9 cellular contexts compared by ENCODE assay signal in the genomic region with DNA sequence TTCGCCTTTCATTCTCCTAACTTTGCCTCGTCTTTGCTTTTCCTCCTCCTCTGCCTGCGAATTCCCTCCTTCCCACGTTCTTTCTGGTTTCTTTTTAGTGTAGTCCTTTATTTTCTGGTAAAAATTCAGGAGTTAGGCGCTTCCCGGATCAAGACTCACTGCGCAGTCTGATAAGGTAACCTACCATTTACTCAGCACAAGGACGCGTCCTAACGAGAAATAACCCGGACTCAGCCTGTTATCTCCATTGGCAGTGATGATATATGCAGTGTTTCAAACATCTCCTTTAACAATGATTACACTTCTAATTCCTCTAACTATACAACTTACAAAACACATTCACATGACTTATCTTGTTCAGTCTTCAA. TPM values are rescaled to one million over a fixed set of nuclear protein-coding genes. Genes with fewer than 3 reads are reported as not detected.
DNase-seq lines count a peak whose midpoint lies in the region; ATAC-seq and TF ChIP-seq lines count a peak whose summit lies in the region.
"Had no signal": no experiment of that assay in that cellular context is flagged by ENCODE, and none has a peak within 500 bp of the region (broad histone marks: within the 10 kb centered on the region; RNA-seq: fewer than 3 reads in every experiment).

No MANE protein-coding gene starts in this region.

- H3K27me3 ChIP-seq in GM23338 (ENCODE audit: insufficient read depth) (peaks cover 32% of the 10 kb centered on the region), hepatocyte (peaks cover 31% of the 10 kb centered on the region), gastrocnemius medialis (no peaks in the 10 kb centered on the region), PC-9 (ENCODE audit: insufficient read depth, low read depth) (no peaks in the 10 kb centered on the region)

- ATAC-seq in GM23338, result peak; percentile 14
- no peak for ATAC-seq in gastrocnemius medialis
- no peak for ATAC-seq in HG02938 (IDR thresholded peaks at IDR 0.05; ENCODE audit: unreplicated experiment)

- TF ChIP-seq CTCF in GM23338 (conservative IDR thresholded peaks at IDR 0.05; ENCODE audit: low read depth in 2 of 2) (no peak), hepatocyte (IDR thresholded peaks at IDR 0.05; ENCODE audit: poor library complexity) (no peak), gastrocnemius medialis (IDR thresholded peaks at IDR 0.05 in 4 of 5, conservative IDR thresholded peaks at IDR 0.05 in 1 of 5) (no peak), PC-9 (conservative IDR thresholded peaks at IDR 0.05) (no peak)

- H4K20me1 ChIP-seq in GM23338 (replicated peaks; ENCODE audit: insufficient read depth), result no peaks in the 10 kb centered on the region
- H4K20me1 ChIP-seq in hepatocyte (ENCODE audit: insufficient read depth, poor library complexity, severe bottlenecking), result no peaks in the 10 kb centered on the region
- no peaks in the 10 kb centered on the region for H4K20me1 ChIP-seq in PC-9 (ENCODE audit: insufficient read depth)

- H3K9me2 ChIP-seq in GM23338 (ENCODE audit: insufficient read depth), result no peaks in the 10 kb centered on the region
- H3K9me2 ChIP-seq in hepatocyte (replicated peaks; ENCODE audit: insufficient read depth), result no peaks in the 10 kb centered on the region
- H3K9me2 ChIP-seq in PC-9 (ENCODE audit: insufficient read depth), result no peaks in the 10 kb centered on the region

- peak overlapping the region; percentile 78 for H3K4me3 Mint-ChIP-seq in GM23338
- H3K4me3 Mint-ChIP-seq in activated naive CD8-positive, alpha-beta T cell treated with anti-CD3 and anti-CD28 coated beads for 36 hours, result peak overlapping the region; percentile 71

- DNase-seq in GM23338 (ENCODE audit: low spot score) (no peak), hepatocyte (ENCODE audit: low spot score) (no peak), gastrocnemius medialis (no peak), PC-9 (no peak), germinal center (ENCODE audit: low spot score) (no peak), NCI-H510A treated with DMSO at 0.1 percent for 48 hours (lab: John Stamatoyannopoulos, UW) (no peak)
- DNase-seq in activated naive CD8-positive, alpha-beta T cell treated with anti-CD3 and anti-CD28 coated beads for 36 hours, result no peak
- DNase-seq: amniotic stem cell had no signal

- no TSS peak for BruUV-seq in PC-9 (replicated peaks; lab: Mats Ljungman, UMichigan)

- H3K27ac Mint-ChIP-seq in GM23338, result no peak overlapping the region
- H3K27ac Mint-ChIP-seq in activated naive CD8-positive, alpha-beta T cell treated with anti-CD3 and anti-CD28 coated beads for 36 hours, result no peak overlapping the region

- H3K9me3 ChIP-seq in hepatocyte (ENCODE audit: low read depth) (no peaks in the 10 kb centered on the region), gastrocnemius medialis (no peaks in the 10 kb centered on the region), PC-9 (ENCODE audit: insufficient read depth, low read depth) (no peaks in the 10 kb centered on the region)

- H2AFZ ChIP-seq in GM23338 (peak overlapping the region; percentile 100), hepatocyte (peak overlapping the region; percentile 79), PC-9 (no peak overlapping the region)

- POLR2A ChIA-PET in PC-9 (lab: Charles Lee; ENCODE audit: unreplicated experiment), result no interaction called here

- H3K4me3 ChIP-seq in GM23338, result peak overlapping the region; percentile 91
- H3K4me3 ChIP-seq in hepatocyte, result peak overlapping the region; percentile 64
- peak overlapping the region; percentile 56 to 63 (median 60) for H3K4me3 ChIP-seq in gastrocnemius medialis
- no peak overlapping the region for H3K4me3 ChIP-seq in PC-9

- CTCF ChIA-PET in PC-9 (lab: Charles Lee), result no interaction called here

- H3K36me3 Mint-ChIP-seq in GM23338 (ENCODE audit: low read depth), result no peaks in the 10 kb centered on the region
- no peaks in the 10 kb centered on the region for H3K36me3 Mint-ChIP-seq in activated naive CD8-positive, alpha-beta T cell treated with anti-CD3 and anti-CD28 coated beads for 36 hours

- WGBS in hepatocyte (ENCODE audit: low lambda C conversion rate, missing lambda C conversion rate), result 12% methylated on average over 11 of the region's 11 CpGs

- in situ Hi-C loops in gastrocnemius medialis (cut with MboI; ENCODE audit: low sequenced_read_pairs in 4 of 4), result no loop called here

- no peak for TF ChIP-seq POLR2A in gastrocnemius medialis (IDR thresholded peaks at IDR 0.05)

- H3K9me3 Mint-ChIP-seq in GM23338, result no peaks in the 10 kb centered on the region
- no peaks in the 10 kb centered on the region for H3K9me3 Mint-ChIP-seq in activated naive CD8-positive, alpha-beta T cell treated with anti-CD3 and anti-CD28 coated beads for 36 hours

- peaks cover 19% of the 10 kb centered on the region for H3K27me3 Mint-ChIP-seq in GM23338 (ENCODE audit: insufficient read depth, low read depth, poor library complexity)
- peaks cover 58% of the 10 kb centered on the region for H3K27me3 Mint-ChIP-seq in activated naive CD8-positive, alpha-beta T cell treated with anti-CD3 and anti-CD28 coated beads for 36 hours

- H3K4me1 ChIP-seq in GM23338 (ENCODE audit: insufficient read depth) (peaks cover 12% of the 10 kb centered on the region), hepatocyte (ENCODE audit: insufficient read depth) (no peaks in the 10 kb centered on the region), gastrocnemius medialis (peaks cover 0 to 7% of the 10 kb centered on the region in 2 donors), PC-9 (replicated peaks; ENCODE audit: insufficient read depth) (no peaks in the 10 kb centered on the region)

- H3K4me2 ChIP-seq in GM23338 (peak overlapping the region; percentile 99), hepatocyte (peak overlapping the region; percentile 100), PC-9 (no peak overlapping the region)

- H3K27ac ChIP-seq in GM23338 (ENCODE audit: low read depth), result no peak overlapping the region
- no peak overlapping the region for H3K27ac ChIP-seq in hepatocyte
- no peak overlapping the region for H3K27ac ChIP-seq in gastrocnemius medialis
- no peak overlapping the region for H3K27ac ChIP-seq in PC-9

- H3F3A ChIP-seq in GM23338 (replicated peaks; ENCODE audit: low read depth) (peaks cover 7% of the 10 kb centered on the region; the same call in 1 of the 2 replicates), PC-9 (ENCODE audit: insufficient read depth, low read depth) (no peaks in the 10 kb centered on the region)

- peaks cover 11% of the 10 kb centered on the region for H3K4me1 Mint-ChIP-seq in GM23338
- peaks cover 4% of the 10 kb centered on the region for H3K4me1 Mint-ChIP-seq in activated naive CD8-positive, alpha-beta T cell treated with anti-CD3 and anti-CD28 coated beads for 36 hours

- intact Hi-C loops in gastrocnemius medialis (cut with DNase I; ENCODE audit: low total_unique reads), result no loop called here
- intact Hi-C loops in PC-9 (cut with micrococcal nuclease; ENCODE audit: unreplicated experiment), result no loop called here

- no peaks in the 10 kb centered on the region for H3K79me2 ChIP-seq in GM23338 (replicated peaks; ENCODE audit: insufficient read depth)
- no peaks in the 10 kb centered on the region for H3K79me2 ChIP-seq in hepatocyte
- H3K79me2 ChIP-seq in PC-9 (ENCODE audit: low read depth), result no peaks in the 10 kb centered on the region

- H3K36me3 ChIP-seq in GM23338 (ENCODE audit: insufficient read depth), result no peaks in the 10 kb centered on the region
- no peaks in the 10 kb centered on the region for H3K36me3 ChIP-seq in hepatocyte (replicated peaks; ENCODE audit: insufficient read depth, low read depth)
- no peaks in the 10 kb centered on the region for H3K36me3 ChIP-seq in gastrocnemius medialis
- H3K36me3 ChIP-seq in PC-9 (ENCODE audit: low read depth), result no peaks in the 10 kb centered on the region

TF ChIP-seq in GM23338, 12 proteins besides CTCF, POLR2A, EP300 and RAD21:
- no peak for TF ChIP-seq NANOG (IDR thresholded peaks at IDR 0.05; ENCODE audit: borderline replicate concordance)
- TF ChIP-seq CREB1 (CRISPR knock-in tag; IDR thresholded peaks at IDR 0.05; ENCODE audit: low read depth), result no peak

RNA-seq across cellular contexts. Expression of a gene that starts 0.4 kb away (rescaled TPM):
- 1.3 and 1.5 TPM in 2 replicates for total RNA-seq in GM23338 (2014; rRNA removed; shearing (Covaris generic))
- polyA plus RNA-seq in GM23338 (2016; fragmentation: Nextera tagmentation; extraction: Ambion mirVana) (1.2 and 1.4 TPM in 2 replicates), hepatocyte (0.79 and 1.7 TPM in 2 replicates)
- not detected for total RNA-seq in activated naive CD8-positive, alpha-beta T cell treated with anti-CD3 and anti-CD28 coated beads for 36 hours
- total RNA-seq in hepatocyte (1.2 and 2.4 TPM in 2 replicates), gastrocnemius medialis (1 to 10 TPM in 1 of 4 donors, not detected in 3; 2.2 TPM), PC-9 (2021) (not detected in 2 replicates)
